Comparison of ENCODE assay signal across 8 cellular contexts in genomic region chr3:133038731-133039398, GRCh38.
A peak's percentile ranks its signal among the peaks of the same experiment; 100 is the strongest.
DNase-seq lines count a peak whose midpoint lies in the region; ATAC-seq and TF ChIP-seq lines count a peak whose summit lies in the region.

No MANE protein-coding gene starts in this region.

- H3K27me3 ChIP-seq in brain microvascular endothelial cell (replicated peaks): no peaks in the 10 kb centered on the region
- H3K27me3 ChIP-seq in subcutaneous abdominal adipose tissue (ENCODE audit: control insufficient read depth in 5 of 5, insufficient read depth in 4 of 5, low read length in 5 of 5): peaks cover 19 to 35% (median 24%) of the 10 kb centered on the region in 5 donors

- DNase-seq in AG08396 (ENCODE audit: low spot score) (peak; percentile 52), HFF-Myc (ENCODE audit: extremely low read depth, low read depth) (no peak), brain microvascular endothelial cell (peak; percentile 3), kidney tubule cell (ENCODE audit: low spot score) (peak; percentile 3)
- DNase-seq in activated naive CD4-positive, alpha-beta T cell treated with Interleukin-2 at 50 U/mL for 16 hours: no peak

- TF ChIP-seq CTCF in HFF-Myc (IDR thresholded peaks at IDR 0.05; ENCODE audit: low read depth, low read length, missing control alignments) (no peak), brain microvascular endothelial cell (IDR thresholded peaks at IDR 0.05; ENCODE audit: low read depth, low read length, missing control alignments) (no peak)

- ATAC-seq in HG03196 (IDR thresholded peaks at IDR 0.05; ENCODE audit: unreplicated experiment) (no peak), HG02610 (IDR thresholded peaks at IDR 0.05; ENCODE audit: unreplicated experiment) (no peak)

- H3K9me3 ChIP-seq in subcutaneous abdominal adipose tissue (ENCODE audit: control insufficient read depth in 5 of 5, low read length in 5 of 5): no peaks in the 10 kb centered on the region

- peaks cover 0 to 24% (median 15%) of the 10 kb centered on the region in 5 donors for H3K4me1 ChIP-seq in subcutaneous abdominal adipose tissue (ENCODE audit: control insufficient read depth in 5 of 5, insufficient read depth in 5 of 5, low read length in 5 of 5)

- H3K36me3 ChIP-seq in brain microvascular endothelial cell (replicated peaks) (no peaks in the 10 kb centered on the region), subcutaneous abdominal adipose tissue (ENCODE audit: control insufficient read depth in 5 of 5, insufficient read depth in 5 of 5, low read length in 5 of 5) (no peaks in the 10 kb centered on the region)

- no peak overlapping the region for H3K27ac ChIP-seq in brain microvascular endothelial cell
- H3K27ac ChIP-seq in subcutaneous abdominal adipose tissue (ENCODE audit: low read depth, low read length): no peak overlapping the region

- H3K4me3 ChIP-seq in HFF-Myc (replicated peaks; ENCODE audit: low read depth, low read length) (peak overlapping the region; percentile 15), brain microvascular endothelial cell (ENCODE audit: low read depth, low read length) (peak overlapping the region; percentile 76), subcutaneous abdominal adipose tissue (ENCODE audit: low read depth in 1 of 5, low read length in 5 of 5) (peak overlapping the region in 4 of 5 donors; percentile 61 to 64 (median 62))

- H3K9ac ChIP-seq in subcutaneous abdominal adipose tissue (ENCODE audit: low read length in 5 of 5): peak overlapping the region in 2 of 5 donors; percentile 14 to 37

- in situ Hi-C loops in brain microvascular endothelial cell (cut with HindIII; ENCODE audit: low pct_ligation_motif_present, low sequenced_read_pairs): loop anchor here (25.0 kb wide), 1 partner anchor 348 kb away; no protein-coding TSS in a partner anchor

Comparison
In these comparisons a context has a peak if more than half of its experiments do, and no peak if none do; other contexts are left out.
1. DNase-seq: peak in AG08396 (single experiment), brain microvascular endothelial cell (single experiment) and kidney tubule cell (single experiment); none in HFF-Myc (single experiment) and activated naive CD4-positive, alpha-beta T cell treated with Interleukin-2 at 50 U/mL for 16 hours (single experiment).
2. H3K4me3 ChIP-seq: peak in every context shown above with its lines; median percentile 76 in brain microvascular endothelial cell; 62 in subcutaneous abdominal adipose tissue; 15 in HFF-Myc.